In genomic region chr11:117865546-117865945, GRCh38 we compare ENCODE assay signal across 7 cellular contexts. TPM values are rescaled to one million over a fixed set of nuclear protein-coding genes. Genes with fewer than 3 reads are reported as not detected.
"Had no signal": no experiment of that assay in that cellular context is flagged by ENCODE, and none has a peak within 500 bp of the region (broad histone marks: within the 10 kb centered on the region; RNA-seq: fewer than 3 reads in every experiment).

No MANE protein-coding gene starts in this region.

RNA-seq across cellular contexts. Expression of gene FXYD6, which starts 10.9 kb away (rescaled TPM):
- total RNA-seq: MCF 10A, NCI-H460, OCI-LY7 had no signal

RNA-seq across cellular contexts. Expression of gene FXYD2, which starts 41.0 kb away (rescaled TPM):
- total RNA-seq: LHCN-M2, MCF 10A, NCI-H460, OCI-LY7, PC-9, RPMI7951, SK-MEL-5 had no signal
